Comparison of ENCODE assay signal across 12 cellular contexts in the genomic region with DNA sequence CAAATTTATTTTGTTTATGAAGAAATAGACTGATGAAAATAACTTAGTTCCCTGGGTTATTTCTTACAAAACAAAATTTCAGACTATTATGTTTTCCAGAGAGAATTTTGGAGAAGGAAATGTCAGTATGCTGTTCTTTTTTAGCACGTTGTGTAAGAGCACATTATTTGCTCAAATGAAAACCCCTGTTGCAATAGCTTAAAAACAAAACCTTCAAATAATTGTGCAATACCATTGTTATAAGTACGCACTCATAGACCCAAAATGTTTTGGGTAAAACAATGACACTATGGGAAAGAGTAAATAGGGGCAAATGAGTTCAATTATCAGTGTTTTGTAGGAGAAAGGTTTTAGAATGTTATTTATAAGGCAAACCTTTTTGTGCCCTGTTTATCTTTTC. TPM values are rescaled to one million over a fixed set of nuclear protein-coding genes. Genes with fewer than 3 reads are reported as not detected.
A peak's percentile ranks its signal among the peaks of the same experiment; 100 is the strongest.
DNase-seq lines count a peak whose midpoint lies in the region; ATAC-seq, FAIRE-seq and TF ChIP-seq lines count a peak whose summit lies in the region.
"Had no signal": no experiment of that assay in that cellular context is flagged by ENCODE, and none has a peak within 500 bp of the region (broad histone marks: within the 10 kb centered on the region; RNA-seq: fewer than 3 reads in every experiment).

No MANE protein-coding gene starts in this region.

- no peak overlapping the region for H2AFZ ChIP-seq in smooth muscle cell (ENCODE audit: low read depth)

- peaks cover 93% of the 10 kb centered on the region for H4K20me1 ChIP-seq in smooth muscle cell (ENCODE audit: low read depth)

- peak overlapping the region in 1 of 2 experiments; percentile 13; a peak in 1 of 6 replicates for H3K27ac ChIP-seq in A549
- peak overlapping the region; percentile 48 for H3K27ac ChIP-seq in muscle layer of duodenum (ENCODE audit: low read length)
- H3K27ac ChIP-seq in smooth muscle cell (ENCODE audit: low read depth): no peak overlapping the region

- H3K4me3 ChIP-seq in A549 (no peak overlapping the region), NB4 (ENCODE audit: low read depth, low read length) (no peak overlapping the region), muscle layer of duodenum (ENCODE audit: low read depth in 1 of 2, low read length in 2 of 2) (no peak overlapping the region), smooth muscle cell (no peak overlapping the region)

- H3K27me3 ChIP-seq in muscle layer of duodenum (ENCODE audit: low read depth, low read length): no peaks in the 10 kb centered on the region
- H3K27me3 ChIP-seq in smooth muscle cell (ENCODE audit: low read depth): no peaks in the 10 kb centered on the region

- ATAC-seq in A549 (no peak), HG02840 (IDR thresholded peaks at IDR 0.05; ENCODE audit: low FRiP score, unreplicated experiment) (no peak), GM19452 (IDR thresholded peaks at IDR 0.05; ENCODE audit: unreplicated experiment) (no peak)

- H3K36me3 ChIP-seq in muscle layer of duodenum (ENCODE audit: control insufficient read depth in 1 of 2, insufficient read depth in 2 of 2, low read length in 2 of 2) (no peaks in the 10 kb centered on the region), smooth muscle cell (ENCODE audit: low read depth) (peaks cover 4% of the 10 kb centered on the region)

- H3K79me2 ChIP-seq in smooth muscle cell (ENCODE audit: low read depth): peaks cover 96% of the 10 kb centered on the region

- no peak for TF ChIP-seq RAD21 in A549 (conservative IDR thresholded peaks at IDR 0.05 in 1 of 2, IDR thresholded peaks at IDR 0.05 in 1 of 2)

- H3F3A ChIP-seq in smooth muscle cell (ENCODE audit: low read depth): no peaks in the 10 kb centered on the region

- H3K4me2 ChIP-seq in A549: peak overlapping the region; percentile 57
- H3K4me2 ChIP-seq in smooth muscle cell: no peak overlapping the region

- TF ChIP-seq CTCF in A549 (IDR thresholded peaks at IDR 0.05): no peak
- TF ChIP-seq CTCF in NB4 (IDR thresholded peaks at IDR 0.05; ENCODE audit: low read depth, low read length): no peak
- no peak for TF ChIP-seq CTCF in smooth muscle cell (IDR thresholded peaks at IDR 0.05; ENCODE audit: borderline replicate concordance, insufficient read depth, poor library complexity, severe bottlenecking)

- no peak for TF ChIP-seq POLR2A in A549 (IDR thresholded peaks at IDR 0.05; ENCODE audit: low read length)
- TF ChIP-seq POLR2A in NB4 (IDR thresholded peaks at IDR 0.05; ENCODE audit: extremely low read depth, insufficient read length): no peak

- POLR2A ChIA-PET in A549 (lab: Yijun Ruan, JAX): interaction anchor here (0.6 to 1.7 kb wide), 4 partner anchors 17 to 239 kb away, joined by 3 to 4 read pairs (median 3); a partner anchor contains a TSS

- CTCF ChIA-PET in A549 (lab: Yijun Ruan, JAX): interaction anchor here (1.5 to 2.4 kb wide), 4 partner anchors 21 to 189 kb away, joined by 3 to 9 read pairs (median 6); no protein-coding TSS in a partner anchor

- DNase-seq in A549 (ENCODE audit: low read depth in 1 of 2, low spot score in 1 of 2) (no peak), NB4 (ENCODE audit: low read depth) (peak; percentile 77), ecto neural progenitor cell (ENCODE audit: low spot score) (no peak), smooth muscle cell (lab: John Stamatoyannopoulos, UW; ENCODE audit: unreplicated experiment) (no peak)
- DNase-seq: activated CD4-positive, alpha-beta T cell treated with anti-CD3 and anti-CD28 coated beads, Interleukin-2, amount 10 ng/mL, durations not matched to agents 7 days and 5 days; activated naive CD4-positive, alpha-beta T cell treated with Interleukin-2 at 50 U/mL for 16 hours; effector CD4-positive, alpha-beta T cell; NCI-H345 had no signal

- TF ChIP-seq EP300 in A549 (IDR thresholded peaks at IDR 0.05): no peak

- no peak overlapping the region for H3K9ac ChIP-seq in smooth muscle cell (ENCODE audit: low read depth)

- no peak for FAIRE-seq in A549 (lab: Jason Lieb, UNC)
- peak; percentile 33 for FAIRE-seq in endometrium (lab: Jason Lieb, UNC)

- peaks cover 66% of the 10 kb centered on the region for H3K4me1 ChIP-seq in A549
- peaks cover 0 to 5% of the 10 kb centered on the region in 2 donors for H3K4me1 ChIP-seq in muscle layer of duodenum (ENCODE audit: control insufficient read depth in 1 of 2, insufficient read depth in 2 of 2, low read length in 2 of 2)
- H3K4me1 ChIP-seq in smooth muscle cell (ENCODE audit: low read depth): no peaks in the 10 kb centered on the region

- 10% methylated on average over 2 of the region's 2 CpGs for WGBS in A549 (ENCODE audit: missing lambda C conversion rate)
- WGBS in smooth muscle cell (ENCODE audit: low lambda C conversion rate): 94% methylated on average over 2 of the region's 2 CpGs

- H3K9me3 ChIP-seq in A549 (no peaks in the 10 kb centered on the region), muscle layer of duodenum (ENCODE audit: control insufficient read depth in 1 of 2, low read length in 2 of 2) (no peaks in the 10 kb centered on the region), smooth muscle cell (replicated peaks; ENCODE audit: low read depth) (no peaks in the 10 kb centered on the region)

TF ChIP-seq in A549, 52 proteins besides CTCF, POLR2A, EP300 and RAD21:
- TF ChIP-seq RCOR1 (IDR thresholded peaks at IDR 0.05; ENCODE audit: low read depth, low read length): no peak
- TF ChIP-seq FOSL2 (IDR thresholded peaks at IDR 0.05): no peak
- TF ChIP-seq FOSL2 (CRISPR knock-in tag; IDR thresholded peaks at IDR 0.05): no peak
- no peak for TF ChIP-seq FOXS1 (CRISPR knock-in tag; IDR thresholded peaks at IDR 0.05)
- TF ChIP-seq, protein P1, sequence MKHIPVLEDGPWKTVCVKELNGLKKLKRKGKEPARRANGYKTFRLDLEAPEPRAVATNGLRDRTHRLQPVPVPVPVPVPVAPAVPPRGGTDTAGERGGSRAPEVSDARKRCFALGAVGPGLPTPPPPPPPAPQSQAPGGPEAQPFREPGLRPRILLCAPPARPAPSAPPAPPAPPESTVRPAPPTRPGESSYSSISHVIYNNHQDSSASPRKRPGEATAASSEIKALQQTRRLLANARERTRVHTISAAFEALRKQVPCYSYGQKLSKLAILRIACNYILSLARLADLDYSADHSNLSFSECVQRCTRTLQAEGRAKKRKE (CRISPR knock-in tag; IDR thresholded peaks at IDR 0.05; ENCODE audit: low read depth): no peak
- TF ChIP-seq JUN (IDR thresholded peaks at IDR 0.05): no peak
- peak; percentile 97 to 98 for TF ChIP-seq CEBPB (IDR thresholded peaks at IDR 0.05)
- TF ChIP-seq PHF8 (IDR thresholded peaks at IDR 0.05; ENCODE audit: borderline replicate concordance, low read depth): no peak
- no peak for TF ChIP-seq ZSCAN20 (CRISPR knock-in tag; IDR thresholded peaks at IDR 0.05)
- TF ChIP-seq, protein P2, sequence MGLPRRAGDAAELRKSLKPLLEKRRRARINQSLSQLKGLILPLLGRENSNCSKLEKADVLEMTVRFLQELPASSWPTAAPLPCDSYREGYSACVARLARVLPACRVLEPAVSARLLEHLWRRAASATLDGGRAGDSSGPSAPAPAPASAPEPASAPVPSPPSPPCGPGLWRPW (IDR thresholded peaks at IDR 0.05): peak; percentile 88
- no peak for TF ChIP-seq RFX5 (IDR thresholded peaks at IDR 0.05)
- TF ChIP-seq, protein P3, sequence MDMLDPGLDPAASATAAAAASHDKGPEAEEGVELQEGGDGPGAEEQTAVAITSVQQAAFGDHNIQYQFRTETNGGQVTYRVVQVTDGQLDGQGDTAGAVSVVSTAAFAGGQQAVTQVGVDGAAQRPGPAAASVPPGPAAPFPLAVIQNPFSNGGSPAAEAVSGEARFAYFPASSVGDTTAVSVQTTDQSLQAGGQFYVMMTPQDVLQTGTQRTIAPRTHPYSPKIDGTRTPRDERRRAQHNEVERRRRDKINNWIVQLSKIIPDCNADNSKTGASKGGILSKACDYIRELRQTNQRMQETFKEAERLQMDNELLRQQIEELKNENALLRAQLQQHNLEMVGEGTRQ (IDR thresholded peaks at IDR 0.05): no peak
- TF ChIP-seq, protein P4, sequence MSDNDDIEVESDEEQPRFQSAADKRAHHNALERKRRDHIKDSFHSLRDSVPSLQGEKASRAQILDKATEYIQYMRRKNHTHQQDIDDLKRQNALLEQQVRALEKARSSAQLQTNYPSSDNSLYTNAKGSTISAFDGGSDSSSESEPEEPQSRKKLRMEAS (IDR thresholded peaks at IDR 0.05): no peak

RNA-seq across cellular contexts. Expression of a gene that starts 18.2 kb away (rescaled TPM):
- polyA plus RNA-seq in A549 (2011; rRNA removed): 638 and 726 TPM in 2 replicates
- polyA plus RNA-seq in A549 (2012; cell fraction: cytosol; rRNA removed): 95.8 and 122 TPM in 2 replicates
- 106 and 218 TPM in 2 replicates for polyA plus RNA-seq in A549 (2012; cell fraction: nucleus; rRNA removed)
- 354 to 422 TPM (median 395 TPM) in 3 replicates for polyA plus RNA-seq in A549 (2017; fragmentation: RNase III; extraction: RNeasy Plus Mini Kit Qiagen cat#74134 plus additional on column Dnase treatment)
- polyA minus RNA-seq in A549 (2011; rRNA and poly(A)+ RNA removed): 969 and 1,130 TPM in 2 replicates
- total RNA-seq in smooth muscle cell: 514 and 545 TPM in 2 replicates
- 102 and 116 TPM in 2 replicates for polyA plus RNA-seq in smooth muscle cell

RNA-seq across cellular contexts. Expression of a gene that starts 18.5 kb away (rescaled TPM):
- polyA plus RNA-seq in A549 (2011; rRNA removed) (169 and 171 TPM in 2 replicates), A549 (2017; fragmentation: RNase III; extraction: RNeasy Plus Mini Kit Qiagen cat#74134 plus additional on column Dnase treatment) (109 to 114 TPM (median 111 TPM) in 3 replicates), smooth muscle cell (26.2 and 27.5 TPM in 2 replicates)
- 94.6 and 108 TPM in 2 replicates for polyA plus RNA-seq in A549 (2012; cell fraction: cytosol; rRNA removed)
- 35.6 and 63.6 TPM in 2 replicates for polyA plus RNA-seq in A549 (2012; cell fraction: nucleus; rRNA removed)
- 53.6 and 71.5 TPM in 2 replicates for polyA minus RNA-seq in A549 (2011; rRNA and poly(A)+ RNA removed)
- 11.4 and 28.2 TPM in 2 replicates for total RNA-seq in smooth muscle cell
